Comparison of ENCODE assay signal across 20 cellular contexts in the genomic region with DNA sequence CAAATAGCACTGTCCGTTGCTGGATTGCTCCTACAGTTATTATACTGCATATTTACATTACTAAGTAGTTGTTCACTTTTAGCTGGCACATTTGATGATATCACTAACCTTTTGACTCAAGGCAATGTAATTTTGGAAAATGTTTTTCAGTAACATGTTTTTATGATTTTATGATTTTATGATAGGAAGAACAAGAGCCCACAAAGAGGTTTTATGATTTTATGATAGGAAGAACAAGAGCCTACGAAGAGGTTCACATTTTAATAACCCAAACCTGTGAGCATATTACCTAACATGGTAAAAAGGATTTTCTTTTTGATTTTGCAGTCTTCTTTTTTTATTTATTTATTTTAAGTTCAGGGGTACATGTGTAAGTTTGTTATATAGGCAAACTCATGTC.
"Had no signal": no experiment of that assay in that cellular context is flagged by ENCODE, and none has a peak within 500 bp of the region (broad histone marks: within the 10 kb centered on the region; RNA-seq: fewer than 3 reads in every experiment).

No MANE protein-coding gene starts in this region.

- H3K27me3 ChIP-seq: ascending aorta, brain microvascular endothelial cell had no signal

- H3K36me3 ChIP-seq: ascending aorta, brain microvascular endothelial cell had no signal

- H3K9me3 ChIP-seq: ascending aorta had no signal

- DNase-seq: activated CD4-positive, alpha-beta T cell treated with anti-CD3 and anti-CD28 coated beads for 1 hour; activated CD4-positive, alpha-beta T cell treated with anti-CD3 and anti-CD28 coated beads for 4 hours; activated CD4-positive, alpha-beta T cell treated with anti-CD3 and anti-CD28 coated beads, Interleukin-2, amount 50 U/mL, for 1 hour; activated CD4-positive, alpha-beta T cell treated with anti-CD3 and anti-CD28 coated beads, Interleukin-2, amount 50 U/mL, for 48 hours; activated CD8-positive, alpha-beta memory T cell treated with anti-CD3 and anti-CD28 coated beads for 24 hours; activated CD8-positive, alpha-beta T cell treated with anti-CD3 and anti-CD28 coated beads for 36 hours; activated effector memory CD4-positive, alpha-beta T cell treated with anti-CD3 and anti-CD28 coated beads, Interleukin-2, amount 50 U/mL, for 16 hours; activated naive CD4-positive, alpha-beta T cell treated with anti-CD3 and anti-CD28 coated beads for 36 hours; activated naive CD8-positive, alpha-beta T cell treated with anti-CD3 and anti-CD28 coated beads for 36 hours; activated T-cell treated with anti-CD3 and anti-CD28 coated beads, Interleukin-2, amount 50 U/mL, for 4 hours; brain microvascular endothelial cell; effector CD8-positive, alpha-beta T cell; foreskin fibroblast; head of caudate nucleus; T-helper 2 cell had no signal

- FAIRE-seq: bronchial epithelial cell, endometrium, endothelial cell of umbilical vein had no signal

- H3K4me1 ChIP-seq: ascending aorta had no signal

- ATAC-seq: activated CD8-positive, alpha-beta T cell treated with anti-CD3 and anti-CD28 coated beads for 36 hours; activated T-cell treated with anti-CD3 and anti-CD28 coated beads, Interleukin-2, amount 50 U/mL, for 4 hours had no signal

- H3K4me3 ChIP-seq: ascending aorta had no signal

- H3K27ac ChIP-seq: ascending aorta, brain microvascular endothelial cell, epithelial cell of prostate had no signal
